21 cellular contexts compared by ENCODE assay signal in genomic region chr11:131099746-131100145, GRCh38.
"Had no signal": no experiment of that assay in that cellular context is flagged by ENCODE, and none has a peak within 500 bp of the region (broad histone marks: within the 10 kb centered on the region; RNA-seq: fewer than 3 reads in every experiment).

No MANE protein-coding gene starts in this region.

- ATAC-seq: gastrocnemius medialis; heart right ventricle; left ventricle myocardium superior; naive thymus-derived CD8-positive, alpha-beta T cell; pancreas; T-helper 17 cell had no signal

- H3K27me3 ChIP-seq: gastrocnemius medialis, neutrophil, pancreas, tibial nerve, vagina had no signal

- H3K27me3 Mint-ChIP-seq: brain had no signal

- H3K4me1 Mint-ChIP-seq: brain; immature natural killer cell; naive thymus-derived CD8-positive, alpha-beta T cell; T-helper 17 cell had no signal

- H3K27ac Mint-ChIP-seq: activated naive CD8-positive, alpha-beta T cell; brain; immature natural killer cell; naive thymus-derived CD8-positive, alpha-beta T cell; stimulated activated naive CD8-positive, alpha-beta T cell treated with anti-CD3 and anti-CD28 coated beads, Interleukin-15, Interleukin-2, amounts not matched to agents 100 ng/mL and 50 ng/mL, for 24 hours; T-helper 17 cell had no signal

- H3K4me3 Mint-ChIP-seq: activated naive CD8-positive, alpha-beta T cell; brain; immature natural killer cell; naive thymus-derived CD8-positive, alpha-beta T cell; stimulated activated naive CD8-positive, alpha-beta T cell treated with anti-CD3 and anti-CD28 coated beads, Interleukin-15, Interleukin-2, amounts not matched to agents 100 ng/mL and 50 ng/mL, for 24 hours; T-helper 17 cell had no signal

- H3K4me1 ChIP-seq: gastrocnemius medialis, heart right ventricle, pancreas, tibial nerve, vagina had no signal

- H3K36me3 ChIP-seq: gastrocnemius medialis, heart right ventricle, neutrophil, pancreas, tibial nerve, vagina had no signal

- H3K9me3 ChIP-seq: gastrocnemius medialis, heart right ventricle, neutrophil, pancreas, tibial nerve, vagina had no signal

- H3K36me3 Mint-ChIP-seq: activated naive CD8-positive, alpha-beta T cell; brain; immature natural killer cell; naive thymus-derived CD8-positive, alpha-beta T cell had no signal

- DNase-seq: activated CD4-positive, alpha-beta T cell treated with anti-CD3 and anti-CD28 coated beads, Interleukin-2, amount 50 U/mL, for 1 hour; activated CD4-positive, CD25-positive, alpha-beta regulatory T cell treated with anti-CD3 and anti-CD28 coated beads, Interleukin-2, amount 50 U/mL, for 72 hours; activated CD8-positive, alpha-beta memory T cell treated with anti-CD3 and anti-CD28 coated beads, Interleukin-2, amount 50 U/mL, for 48 hours; activated gamma-delta T cell; caudate nucleus; dorsolateral prefrontal cortex; gastrocnemius medialis; heart right ventricle; immature natural killer cell; left ventricle myocardium superior; naive thymus-derived CD8-positive, alpha-beta T cell; pancreas; stimulated activated CD4-positive, alpha-beta T cell treated with anti-CD3 and anti-CD28 coated beads, Interleukin-2, amount 100 ng/mL, for 48 hours; T-helper 17 cell had no signal

- H3K27ac ChIP-seq: dorsolateral prefrontal cortex, gastrocnemius medialis, heart right ventricle, neutrophil, pancreas, tibial nerve, vagina, VCaP had no signal

- H3K4me3 ChIP-seq: dorsolateral prefrontal cortex, gastrocnemius medialis, heart right ventricle, pancreas, tibial nerve, vagina had no signal
